In genomic region chr10:59865101-59865500, GRCh38 we compare ENCODE assay signal across 8 cellular contexts. TPM values are rescaled to one million over a fixed set of nuclear protein-coding genes. Genes with fewer than 3 reads are reported as not detected.
DNase-seq lines count a peak whose midpoint lies in the region; ATAC-seq, FAIRE-seq and TF ChIP-seq lines count a peak whose summit lies in the region.

No MANE protein-coding gene starts in this region.

- SMC1A ChIA-PET in GM12878 (lab: Charles Lee; ENCODE audit: uncharacterized antibody, unreplicated experiment): interaction anchor here (0.5 to 6.7 kb wide), 34 partner anchors 8 to 1334 kb away, joined by 3 to 143 read pairs (median 4); partner anchors contain the start of gene CCDC6

- FAIRE-seq in GM12878 (lab: Jason Lieb, UNC) (peak; percentile 75), HepG2 (lab: Jason Lieb, UNC) (peak; percentile 63)

- BruUV-seq in GM12878 (replicated peaks; lab: Mats Ljungman, UMichigan) (no TSS peak), HepG2 (replicated peaks; lab: Mats Ljungman, UMichigan) (no TSS peak)

- DNase-seq in NCI-H82 (lab: John Stamatoyannopoulos, UW) (peak; percentile 21), NCI-H82 treated with DMSO at 0.1 percent for 48 hours (lab: John Stamatoyannopoulos, UW; ENCODE audit: unreplicated experiment) (no peak), GM12878 (ENCODE audit: low read depth, low spot score) (no peak), HepG2 (ENCODE audit: low spot score) (peak; percentile 33), MG63 (no peak), SHP77 treated with DMSO at 0.1 percent for 48 hours (lab: John Stamatoyannopoulos, UW) (no peak)

- H3K4me3 ChIP-seq in KMS-11 (IDR thresholded peaks at IDR 0.05; ENCODE audit: insufficient read depth, low read depth, low read length) (no peak overlapping the region), GM12878 (no peak overlapping the region), HepG2 (replicated peaks in 1 of 3; ENCODE audit: insufficient read depth in 1 of 3, low read depth in 2 of 3, low read length in 3 of 3) (no peak overlapping the region), MG63 (no peak overlapping the region)

- WGBS in GM12878 (ENCODE audit: insufficient coverage, insufficient replicate concordance, low lambda C conversion rate, missing lambda C conversion rate): 55% methylated on average over 5 of the region's 5 CpGs
- 82% methylated on average over 5 of the region's 5 CpGs for WGBS in HepG2 (ENCODE audit: low lambda C conversion rate)

- intact Hi-C loops in GM12878 (cut with micrococcal nuclease; ENCODE audit: unreplicated experiment): loop anchor here (1.0 to 2.0 kb wide), 2 partner anchors 41 to 168 kb away; partner anchors contain the start of gene CCDC6
- intact Hi-C loops in HepG2 (cut with micrococcal nuclease; ENCODE audit: unreplicated experiment): loop anchor here (1.0 kb wide), 2 partner anchors 41 to 168 kb away; partner anchors contain the start of gene CCDC6

- H3K4me2 ChIP-seq in KMS-11: no peak overlapping the region
- H3K4me2 ChIP-seq in GM12878 (ENCODE audit: control insufficient read depth, insufficient read depth): no peak overlapping the region
- H3K4me2 ChIP-seq in HepG2 (ENCODE audit: low read depth, low read length): no peak overlapping the region

- H3K9me3 ChIP-seq in GM12878 (replicated peaks; ENCODE audit: control insufficient read depth, insufficient read depth, low read length) (no peaks in the 10 kb centered on the region), HepG2 (ENCODE audit: low read length) (no peaks in the 10 kb centered on the region), MG63 (no peaks in the 10 kb centered on the region)

- no peak for TF ChIP-seq EP300 in GM12878 (IDR thresholded peaks at IDR 0.05; ENCODE audit: borderline replicate concordance in 1 of 2, control insufficient read depth in 1 of 2, low read depth in 2 of 2, low read length in 2 of 2)
- no peak for TF ChIP-seq EP300 in HepG2 (IDR thresholded peaks at IDR 0.05; ENCODE audit: low read depth in 2 of 2, low read length in 2 of 2)
- no peak for TF ChIP-seq EP300 in HepG2 (CRISPR knock-in tag; IDR thresholded peaks at IDR 0.05; ENCODE audit: borderline replicate concordance)

- POLR2A ChIA-PET in GM12878 (lab: Charles Lee): interaction anchor here (0.6 to 2.0 kb wide), 3 partner anchors 21 to 42 kb away, joined by 3 to 8 read pairs (median 3); partner anchors contain the start of gene CCDC6
- POLR2A ChIA-PET in HepG2 (lab: Yijun Ruan, JAX): no interaction called here

- RAD21 ChIA-PET in GM12878 (lab: Charles Lee; ENCODE audit: unreplicated experiment): interaction anchor here (0.7 to 7.0 kb wide), 27 partner anchors 9 to 817 kb away, joined by 3 to 140 read pairs (median 4); partner anchors contain the start of gene CCDC6

- H3K27ac ChIP-seq in KMS-11 (no peak overlapping the region), GM12878 (ENCODE audit: control insufficient read depth, insufficient read depth) (no peak overlapping the region), HepG2 (ENCODE audit: extremely low read length, insufficient read depth, low read length) (no peak overlapping the region)

- in situ Hi-C loops in GM12878 (cut with MboI) (no loop called here), HepG2 (cut with HindIII; ENCODE audit: extremely low pct_ligation_motif_present, low pct_unique_long_range_greater_than_20kb) (loop anchor here (25.0 kb wide), 1 partner anchor 172 kb away; no protein-coding TSS in a partner anchor)

- H3K36me3 ChIP-seq in KMS-11 (ENCODE audit: insufficient read depth): no peaks in the 10 kb centered on the region
- no peaks in the 10 kb centered on the region for H3K36me3 ChIP-seq in GM12878 (ENCODE audit: control insufficient read depth in 2 of 2, insufficient read depth in 2 of 2, low read length in 1 of 2)
- H3K36me3 ChIP-seq in HepG2 (replicated peaks in 1 of 2; ENCODE audit: control insufficient read depth in 1 of 2, insufficient read depth in 2 of 2, low read length in 2 of 2): no peaks in the 10 kb centered on the region
- H3K36me3 ChIP-seq in MG63: peaks cover 3% of the 10 kb centered on the region; the same call in 1 of the 2 replicates

- H3K4me1 ChIP-seq in KMS-11 (ENCODE audit: low read depth, poor library complexity, severe bottlenecking): no peaks in the 10 kb centered on the region
- peaks cover 7% of the 10 kb centered on the region for H3K4me1 ChIP-seq in GM12878 (ENCODE audit: control insufficient read depth, insufficient read depth, low read length)
- peaks cover 7% of the 10 kb centered on the region; the same call in 1 of the 2 replicates for H3K4me1 ChIP-seq in HepG2 (ENCODE audit: insufficient read depth, low read length)

- H3K27me3 ChIP-seq in KMS-11 (ENCODE audit: insufficient read depth, low read depth): no peaks in the 10 kb centered on the region
- H3K27me3 ChIP-seq in GM12878 (replicated peaks in 1 of 2; ENCODE audit: control insufficient read depth in 2 of 2, insufficient read depth in 2 of 2, low read length in 1 of 2): no peaks in the 10 kb centered on the region
- H3K27me3 ChIP-seq in HepG2 (ENCODE audit: control insufficient read depth in 1 of 2, insufficient read depth in 2 of 2, low read length in 2 of 2): no peaks in the 10 kb centered on the region
- no peaks in the 10 kb centered on the region for H3K27me3 ChIP-seq in MG63

- peak; percentile 90 for TF ChIP-seq RAD21 in GM12878 (IDR thresholded peaks at IDR 0.05; ENCODE audit: insufficient read depth, low read depth, low read length)
- TF ChIP-seq RAD21 in HepG2 (CRISPR knock-in tag; IDR thresholded peaks at IDR 0.05): peak; percentile 59; the same call in 1 of the 2 replicates

- no peak for TF ChIP-seq POLR2A in GM12878 (IDR thresholded peaks at IDR 0.05; ENCODE audit: low read depth, low read length)
- TF ChIP-seq POLR2A in HepG2 (IDR thresholded peaks at IDR 0.05; ENCODE audit: insufficient read depth in 1 of 2, low read depth in 2 of 2, low read length in 2 of 2): no peak

- TF ChIP-seq CTCF in KMS-11 (conservative IDR thresholded peaks at IDR 0.05; ENCODE audit: low read depth, low read length) (peak; percentile 51), GM12878 (IDR thresholded peaks at IDR 0.05 in 2 of 3, conservative IDR thresholded peaks at IDR 0.05 in 1 of 3; ENCODE audit: control insufficient read depth in 2 of 3, extremely low read depth in 1 of 3, insufficient read depth in 1 of 3, low read depth in 3 of 3, low read length in 3 of 3) (peak; percentile 54 to 75 (median 58)), HepG2 (CRISPR knock-in tag; IDR thresholded peaks at IDR 0.05) (peak; percentile 54)

- H3K79me2 ChIP-seq in KMS-11 (ENCODE audit: insufficient read depth, low read depth) (peaks cover 13% of the 10 kb centered on the region; the same call in 1 of the 2 replicates), GM12878 (ENCODE audit: control insufficient read depth, insufficient read depth, low read length) (peaks cover 41% of the 10 kb centered on the region), HepG2 (ENCODE audit: insufficient read depth, low read length) (peaks cover 42% of the 10 kb centered on the region)

- no peak overlapping the region for H3K9ac ChIP-seq in KMS-11
- H3K9ac ChIP-seq in GM12878 (ENCODE audit: control insufficient read depth, insufficient read depth, low read length): no peak overlapping the region
- H3K9ac ChIP-seq in HepG2 (ENCODE audit: insufficient read depth, low read depth, low read length): no peak overlapping the region

- ATAC-seq in GM21529 (IDR thresholded peaks at IDR 0.05; ENCODE audit: unreplicated experiment) (peak; percentile 86), GM12878 (peak; percentile 91), HepG2 (peak; percentile 76)

- H2AFZ ChIP-seq in KMS-11 (ENCODE audit: low read depth) (no peak overlapping the region), GM12878 (ENCODE audit: control insufficient read depth, low read depth, low read length) (no peak overlapping the region), HepG2 (ENCODE audit: low read length) (no peak overlapping the region)

- CTCF ChIA-PET in GM12878 (lab: Yijun Ruan, JAX) (interaction anchor here (0.7 to 6.8 kb wide), 40 partner anchors 9 to 372 kb away, joined by 3 to 181 read pairs (median 7); partner anchors contain the start of gene CCDC6), HepG2 (lab: Yijun Ruan, JAX; ENCODE audit: low intra/inter-chr PET ratio, low total read pairs) (interaction anchor here (1.1 kb wide), 1 partner anchor 168 kb away, joined by 5 read pairs; no protein-coding TSS in a partner anchor)

- H4K20me1 ChIP-seq in KMS-11 (ENCODE audit: insufficient read depth) (peaks cover 4% of the 10 kb centered on the region; the same call in 1 of the 2 replicates), GM12878 (ENCODE audit: control insufficient read depth, insufficient read depth) (no peaks in the 10 kb centered on the region; the same call in 1 of the 2 replicates), HepG2 (ENCODE audit: insufficient read depth, low read length) (peaks cover 14% of the 10 kb centered on the region)

RNA-seq across cellular contexts. Expression of gene CCDC6, which starts 41.3 kb away (rescaled TPM):
- 43.8 and 44.1 TPM in 2 replicates for total RNA-seq in GM12878 (2013; cell fraction: nucleolus; rRNA removed)
- total RNA-seq in GM12878 (2014; rRNA removed): 22.0 and 26.2 TPM in 2 replicates
- 22.7 and 25.2 TPM in 2 replicates for total RNA-seq in GM12878 (2014; rRNA removed; fragmentation: Illumina TruSeq; extraction: Trizol)
- total RNA-seq in GM12878 (2021): 45.0 and 46.2 TPM in 2 replicates
- 11.0 TPM for polyA plus RNA-seq in GM12878 (2011; ENCODE audit: low read depth)
- polyA plus RNA-seq in GM12878 (2011; rRNA removed): 34.8 and 37.0 TPM in 2 replicates
- 22.1 and 22.8 TPM in 2 replicates for polyA plus RNA-seq in GM12878 (2011; cell fraction: cytosol; rRNA removed)
- 19.7 and 20.8 TPM in 2 replicates for polyA plus RNA-seq in GM12878 (2011; cell fraction: nucleus; rRNA removed)
- 15.4 and 15.7 TPM in 2 replicates for polyA plus RNA-seq in GM12878 (2012)
- polyA plus RNA-seq in GM12878 (2014; fragmentation: Illumina TruSeq; extraction: Trizol): 34.8 and 40.7 TPM in 2 replicates
- polyA plus RNA-seq in GM12878 (2014; fragmentation: Nextera tagmentation; extraction: Ambion mirVana): 10 to 100 TPM; 11.8 to 12.3 TPM
- 19.5 and 23.7 TPM in 2 replicates for polyA plus RNA-seq in GM12878 (2014; rRNA removed)
- polyA plus RNA-seq in GM12878 (2016; fragmentation: Nextera tagmentation; extraction: Ambion mirVana): 10 to 100 TPM; 29.7 to 30.5 TPM
- 52.4 and 62.0 TPM in 2 replicates for polyA minus RNA-seq in GM12878 (2011; rRNA and poly(A)+ RNA removed)
- polyA minus RNA-seq in GM12878 (2011; cell fraction: cytosol; rRNA and poly(A)+ RNA removed): 22.6 and 30.9 TPM in 2 replicates
- 18.3 and 26.8 TPM in 2 replicates for polyA minus RNA-seq in GM12878 (2011; cell fraction: nucleus; rRNA and poly(A)+ RNA removed)
- 18.3 and 34.1 TPM in 2 replicates for total RNA-seq in HepG2 (2016; rRNA removed; fragmentation: Illumina TruSeq; extraction: Trizol)
- 4.9 and 5.1 TPM in 2 replicates for total RNA-seq in HepG2 (2016; cell fraction: cytosol; rRNA removed; fragmentation: Illumina TruSeq; extraction: Trizol; ENCODE audit: low read depth)
- total RNA-seq in HepG2 (2016; cell fraction: insoluble cytoplasmic fraction; rRNA removed; fragmentation: Illumina TruSeq; extraction: Trizol): 17.2 and 31.8 TPM in 2 replicates
- total RNA-seq in HepG2 (2016; cell fraction: membrane; rRNA removed; fragmentation: Illumina TruSeq; extraction: Trizol): 24.4 and 29.6 TPM in 2 replicates
- 22.7 and 23.4 TPM in 2 replicates for total RNA-seq in HepG2 (2016; cell fraction: nucleus; rRNA removed; fragmentation: Illumina TruSeq; extraction: Trizol)
- 15.4 and 17.9 TPM in 2 replicates for polyA plus RNA-seq in HepG2 (2011; rRNA removed)
- polyA plus RNA-seq in HepG2 (2011; cell fraction: cytosol; rRNA removed): 12.4 and 14.6 TPM in 2 replicates
- 6.3 and 7.6 TPM in 2 replicates for polyA plus RNA-seq in HepG2 (2011; cell fraction: nucleus; rRNA removed)
- polyA plus RNA-seq in HepG2 (2012): 15.0 and 16.0 TPM in 2 replicates
- polyA plus RNA-seq in HepG2 (2016; cell fraction: cytosol; fragmentation: Illumina TruSeq; extraction: Trizol; ENCODE audit: low read depth): 4.1 and 4.6 TPM in 2 replicates
- 30.5 and 32.8 TPM in 2 replicates for polyA plus RNA-seq in HepG2 (2016; cell fraction: insoluble cytoplasmic fraction; fragmentation: Illumina TruSeq; extraction: Trizol; ENCODE audit: low read depth)
- polyA plus RNA-seq in HepG2 (2016; cell fraction: membrane; fragmentation: Illumina TruSeq; extraction: Trizol; ENCODE audit: low read depth): 14.5 and 19.3 TPM in 2 replicates
- 17.8 and 18.7 TPM in 2 replicates for polyA plus RNA-seq in HepG2 (2016; cell fraction: nucleus; fragmentation: Illumina TruSeq; extraction: Trizol; ENCODE audit: insufficient read depth, low read depth)
- 30.5 and 36.4 TPM in 2 replicates for polyA minus RNA-seq in HepG2 (2011; rRNA and poly(A)+ RNA removed; ENCODE audit: low replicate concordance)
- polyA minus RNA-seq in HepG2 (2011; cell fraction: cytosol; rRNA and poly(A)+ RNA removed): 29.7 and 30.0 TPM in 2 replicates
- polyA minus RNA-seq in HepG2 (2011; cell fraction: nucleus; rRNA and poly(A)+ RNA removed): 26.0 and 32.1 TPM in 2 replicates
- total RNA-seq in MG63 (2014; rRNA removed; shearing (Covaris generic); ENCODE audit: low replicate concordance): 19.0 and 21.1 TPM in 2 replicates

Comparison
In these comparisons a context has a peak if more than half of its experiments do, and no peak if none do; other contexts are left out.
1. DNase-seq: peak in NCI-H82 (single experiment) and HepG2 (single experiment); none in NCI-H82 treated with DMSO at 0.1 percent for 48 hours (single experiment), GM12878 (single experiment), MG63 (single experiment) and SHP77 treated with DMSO at 0.1 percent for 48 hours (single experiment).
2. Peak in every context shown above with its lines, with median percentiles within 50 percentile points of each other: ATAC-seq and CTCF ChIP-seq.